Comparison of ENCODE assay signal across 1 cellular context in the genomic region with DNA sequence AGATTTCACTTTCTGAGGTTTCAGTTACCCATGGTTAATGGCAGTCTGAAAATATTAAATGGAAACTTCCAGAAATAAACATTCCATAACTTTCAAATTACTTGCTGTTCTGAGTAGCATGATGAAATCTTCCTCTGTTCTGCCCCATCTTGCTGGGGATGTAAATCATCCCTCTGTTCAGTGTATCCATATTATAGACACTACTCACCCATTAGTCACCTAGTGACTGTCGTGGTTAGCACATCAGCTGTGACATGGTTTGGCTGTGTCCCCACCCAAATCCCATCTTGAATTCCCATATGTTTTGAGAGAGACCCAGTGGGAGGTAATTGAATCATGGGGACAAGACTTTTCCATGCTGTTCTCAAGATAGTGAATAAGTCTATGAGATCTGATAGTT.
TF ChIP-seq lines count a peak whose summit lies in the region.

No MANE protein-coding gene starts in this region.

TF ChIP-seq in GM23338, 12 proteins besides CTCF, POLR2A, EP300 and RAD21 (continued from another document):
- TF ChIP-seq, protein P1, sequence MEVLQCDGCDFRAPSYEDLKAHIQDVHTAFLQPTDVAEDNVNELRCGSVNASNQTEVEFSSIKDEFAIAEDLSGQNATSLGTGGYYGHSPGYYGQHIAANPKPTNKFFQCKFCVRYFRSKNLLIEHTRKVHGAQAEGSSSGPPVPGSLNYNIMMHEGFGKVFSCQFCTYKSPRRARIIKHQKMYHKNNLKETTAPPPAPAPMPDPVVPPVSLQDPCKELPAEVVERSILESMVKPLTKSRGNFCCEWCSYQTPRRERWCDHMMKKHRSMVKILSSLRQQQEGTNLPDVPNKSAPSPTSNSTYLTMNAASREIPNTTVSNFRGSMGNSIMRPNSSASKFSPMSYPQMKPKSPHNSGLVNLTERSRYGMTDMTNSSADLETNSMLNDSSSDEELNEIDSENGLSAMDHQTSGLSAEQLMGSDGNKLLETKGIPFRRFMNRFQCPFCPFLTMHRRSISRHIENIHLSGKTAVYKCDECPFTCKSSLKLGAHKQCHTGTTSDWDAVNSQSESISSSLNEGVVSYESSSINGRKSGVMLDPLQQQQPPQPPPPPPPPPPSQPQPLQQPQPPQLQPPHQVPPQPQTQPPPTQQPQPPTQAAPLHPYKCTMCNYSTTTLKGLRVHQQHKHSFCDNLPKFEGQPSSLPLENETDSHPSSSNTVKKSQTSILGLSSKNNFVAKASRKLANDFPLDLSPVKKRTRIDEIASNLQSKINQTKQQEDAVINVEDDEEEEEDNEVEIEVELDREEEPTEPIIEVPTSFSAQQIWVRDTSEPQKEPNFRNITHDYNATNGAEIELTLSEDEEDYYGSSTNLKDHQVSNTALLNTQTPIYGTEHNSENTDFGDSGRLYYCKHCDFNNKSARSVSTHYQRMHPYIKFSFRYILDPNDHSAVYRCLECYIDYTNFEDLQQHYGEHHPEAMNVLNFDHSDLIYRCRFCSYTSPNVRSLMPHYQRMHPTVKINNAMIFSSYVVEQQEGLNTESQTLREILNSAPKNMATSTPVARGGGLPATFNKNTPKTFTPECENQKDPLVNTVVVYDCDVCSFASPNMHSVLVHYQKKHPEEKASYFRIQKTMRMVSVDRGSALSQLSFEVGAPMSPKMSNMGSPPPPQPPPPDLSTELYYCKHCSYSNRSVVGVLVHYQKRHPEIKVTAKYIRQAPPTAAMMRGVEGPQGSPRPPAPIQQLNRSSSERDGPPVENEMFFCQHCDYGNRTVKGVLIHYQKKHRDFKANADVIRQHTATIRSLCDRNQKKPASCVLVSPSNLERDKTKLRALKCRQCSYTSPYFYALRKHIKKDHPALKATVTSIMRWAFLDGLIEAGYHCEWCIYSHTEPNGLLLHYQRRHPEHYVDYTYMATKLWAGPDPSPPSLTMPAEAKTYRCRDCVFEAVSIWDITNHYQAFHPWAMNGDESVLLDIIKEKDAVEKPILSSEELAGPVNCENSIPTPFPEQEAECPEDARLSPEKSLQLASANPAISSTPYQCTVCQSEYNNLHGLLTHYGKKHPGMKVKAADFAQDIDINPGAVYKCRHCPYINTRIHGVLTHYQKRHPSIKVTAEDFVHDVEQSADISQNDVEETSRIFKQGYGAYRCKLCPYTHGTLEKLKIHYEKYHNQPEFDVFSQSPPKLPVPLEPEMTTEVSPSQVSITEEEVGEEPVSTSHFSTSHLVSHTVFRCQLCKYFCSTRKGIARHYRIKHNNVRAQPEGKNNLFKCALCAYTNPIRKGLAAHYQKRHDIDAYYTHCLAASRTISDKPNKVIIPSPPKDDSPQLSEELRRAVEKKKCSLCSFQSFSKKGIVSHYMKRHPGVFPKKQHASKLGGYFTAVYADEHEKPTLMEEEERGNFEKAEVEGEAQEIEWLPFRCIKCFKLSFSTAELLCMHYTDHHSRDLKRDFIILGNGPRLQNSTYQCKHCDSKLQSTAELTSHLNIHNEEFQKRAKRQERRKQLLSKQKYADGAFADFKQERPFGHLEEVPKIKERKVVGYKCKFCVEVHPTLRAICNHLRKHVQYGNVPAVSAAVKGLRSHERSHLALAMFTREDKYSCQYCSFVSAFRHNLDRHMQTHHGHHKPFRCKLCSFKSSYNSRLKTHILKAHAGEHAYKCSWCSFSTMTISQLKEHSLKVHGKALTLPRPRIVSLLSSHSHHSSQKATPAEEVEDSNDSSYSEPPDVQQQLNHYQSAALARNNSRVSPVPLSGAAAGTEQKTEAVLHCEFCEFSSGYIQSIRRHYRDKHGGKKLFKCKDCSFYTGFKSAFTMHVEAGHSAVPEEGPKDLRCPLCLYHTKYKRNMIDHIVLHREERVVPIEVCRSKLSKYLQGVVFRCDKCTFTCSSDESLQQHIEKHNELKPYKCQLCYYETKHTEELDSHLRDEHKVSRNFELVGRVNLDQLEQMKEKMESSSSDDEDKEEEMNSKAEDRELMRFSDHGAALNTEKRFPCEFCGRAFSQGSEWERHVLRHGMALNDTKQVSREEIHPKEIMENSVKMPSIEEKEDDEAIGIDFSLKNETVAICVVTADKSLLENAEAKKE (CRISPR knock-in tag; IDR thresholded peaks at IDR 0.05), result no peak
- TF ChIP-seq, protein P2, sequence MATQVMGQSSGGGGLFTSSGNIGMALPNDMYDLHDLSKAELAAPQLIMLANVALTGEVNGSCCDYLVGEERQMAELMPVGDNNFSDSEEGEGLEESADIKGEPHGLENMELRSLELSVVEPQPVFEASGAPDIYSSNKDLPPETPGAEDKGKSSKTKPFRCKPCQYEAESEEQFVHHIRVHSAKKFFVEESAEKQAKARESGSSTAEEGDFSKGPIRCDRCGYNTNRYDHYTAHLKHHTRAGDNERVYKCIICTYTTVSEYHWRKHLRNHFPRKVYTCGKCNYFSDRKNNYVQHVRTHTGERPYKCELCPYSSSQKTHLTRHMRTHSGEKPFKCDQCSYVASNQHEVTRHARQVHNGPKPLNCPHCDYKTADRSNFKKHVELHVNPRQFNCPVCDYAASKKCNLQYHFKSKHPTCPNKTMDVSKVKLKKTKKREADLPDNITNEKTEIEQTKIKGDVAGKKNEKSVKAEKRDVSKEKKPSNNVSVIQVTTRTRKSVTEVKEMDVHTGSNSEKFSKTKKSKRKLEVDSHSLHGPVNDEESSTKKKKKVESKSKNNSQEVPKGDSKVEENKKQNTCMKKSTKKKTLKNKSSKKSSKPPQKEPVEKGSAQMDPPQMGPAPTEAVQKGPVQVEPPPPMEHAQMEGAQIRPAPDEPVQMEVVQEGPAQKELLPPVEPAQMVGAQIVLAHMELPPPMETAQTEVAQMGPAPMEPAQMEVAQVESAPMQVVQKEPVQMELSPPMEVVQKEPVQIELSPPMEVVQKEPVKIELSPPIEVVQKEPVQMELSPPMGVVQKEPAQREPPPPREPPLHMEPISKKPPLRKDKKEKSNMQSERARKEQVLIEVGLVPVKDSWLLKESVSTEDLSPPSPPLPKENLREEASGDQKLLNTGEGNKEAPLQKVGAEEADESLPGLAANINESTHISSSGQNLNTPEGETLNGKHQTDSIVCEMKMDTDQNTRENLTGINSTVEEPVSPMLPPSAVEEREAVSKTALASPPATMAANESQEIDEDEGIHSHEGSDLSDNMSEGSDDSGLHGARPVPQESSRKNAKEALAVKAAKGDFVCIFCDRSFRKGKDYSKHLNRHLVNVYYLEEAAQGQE (IDR thresholded peaks at IDR 0.05; ENCODE audit: unreplicated experiment), result no peak
